ENCODE assay signal across 2 cellular contexts in genomic region chr20:10680571-10680970, GRCh38.
TF ChIP-seq lines count a peak whose summit lies in the region.

No MANE protein-coding gene starts in this region.

TF ChIP-seq in A549, 52 proteins besides CTCF, POLR2A, EP300 and RAD21 (continued from another document):
- TF ChIP-seq MAFK (IDR thresholded peaks at IDR 0.05; ENCODE audit: partially characterized antibody): no peak

TF ChIP-seq in GM23338, 12 proteins besides CTCF, POLR2A, EP300 and RAD21 (continued from another document):
- TF ChIP-seq REST (IDR thresholded peaks at IDR 0.05; ENCODE audit: unreplicated experiment) (no peak), ZNF331 (CRISPR knock-in tag; IDR thresholded peaks at IDR 0.05; ENCODE audit: low read depth) (no peak), JUNB (IDR thresholded peaks at IDR 0.05; ENCODE audit: unreplicated experiment) (no peak)
- TF ChIP-seq, protein P1, sequence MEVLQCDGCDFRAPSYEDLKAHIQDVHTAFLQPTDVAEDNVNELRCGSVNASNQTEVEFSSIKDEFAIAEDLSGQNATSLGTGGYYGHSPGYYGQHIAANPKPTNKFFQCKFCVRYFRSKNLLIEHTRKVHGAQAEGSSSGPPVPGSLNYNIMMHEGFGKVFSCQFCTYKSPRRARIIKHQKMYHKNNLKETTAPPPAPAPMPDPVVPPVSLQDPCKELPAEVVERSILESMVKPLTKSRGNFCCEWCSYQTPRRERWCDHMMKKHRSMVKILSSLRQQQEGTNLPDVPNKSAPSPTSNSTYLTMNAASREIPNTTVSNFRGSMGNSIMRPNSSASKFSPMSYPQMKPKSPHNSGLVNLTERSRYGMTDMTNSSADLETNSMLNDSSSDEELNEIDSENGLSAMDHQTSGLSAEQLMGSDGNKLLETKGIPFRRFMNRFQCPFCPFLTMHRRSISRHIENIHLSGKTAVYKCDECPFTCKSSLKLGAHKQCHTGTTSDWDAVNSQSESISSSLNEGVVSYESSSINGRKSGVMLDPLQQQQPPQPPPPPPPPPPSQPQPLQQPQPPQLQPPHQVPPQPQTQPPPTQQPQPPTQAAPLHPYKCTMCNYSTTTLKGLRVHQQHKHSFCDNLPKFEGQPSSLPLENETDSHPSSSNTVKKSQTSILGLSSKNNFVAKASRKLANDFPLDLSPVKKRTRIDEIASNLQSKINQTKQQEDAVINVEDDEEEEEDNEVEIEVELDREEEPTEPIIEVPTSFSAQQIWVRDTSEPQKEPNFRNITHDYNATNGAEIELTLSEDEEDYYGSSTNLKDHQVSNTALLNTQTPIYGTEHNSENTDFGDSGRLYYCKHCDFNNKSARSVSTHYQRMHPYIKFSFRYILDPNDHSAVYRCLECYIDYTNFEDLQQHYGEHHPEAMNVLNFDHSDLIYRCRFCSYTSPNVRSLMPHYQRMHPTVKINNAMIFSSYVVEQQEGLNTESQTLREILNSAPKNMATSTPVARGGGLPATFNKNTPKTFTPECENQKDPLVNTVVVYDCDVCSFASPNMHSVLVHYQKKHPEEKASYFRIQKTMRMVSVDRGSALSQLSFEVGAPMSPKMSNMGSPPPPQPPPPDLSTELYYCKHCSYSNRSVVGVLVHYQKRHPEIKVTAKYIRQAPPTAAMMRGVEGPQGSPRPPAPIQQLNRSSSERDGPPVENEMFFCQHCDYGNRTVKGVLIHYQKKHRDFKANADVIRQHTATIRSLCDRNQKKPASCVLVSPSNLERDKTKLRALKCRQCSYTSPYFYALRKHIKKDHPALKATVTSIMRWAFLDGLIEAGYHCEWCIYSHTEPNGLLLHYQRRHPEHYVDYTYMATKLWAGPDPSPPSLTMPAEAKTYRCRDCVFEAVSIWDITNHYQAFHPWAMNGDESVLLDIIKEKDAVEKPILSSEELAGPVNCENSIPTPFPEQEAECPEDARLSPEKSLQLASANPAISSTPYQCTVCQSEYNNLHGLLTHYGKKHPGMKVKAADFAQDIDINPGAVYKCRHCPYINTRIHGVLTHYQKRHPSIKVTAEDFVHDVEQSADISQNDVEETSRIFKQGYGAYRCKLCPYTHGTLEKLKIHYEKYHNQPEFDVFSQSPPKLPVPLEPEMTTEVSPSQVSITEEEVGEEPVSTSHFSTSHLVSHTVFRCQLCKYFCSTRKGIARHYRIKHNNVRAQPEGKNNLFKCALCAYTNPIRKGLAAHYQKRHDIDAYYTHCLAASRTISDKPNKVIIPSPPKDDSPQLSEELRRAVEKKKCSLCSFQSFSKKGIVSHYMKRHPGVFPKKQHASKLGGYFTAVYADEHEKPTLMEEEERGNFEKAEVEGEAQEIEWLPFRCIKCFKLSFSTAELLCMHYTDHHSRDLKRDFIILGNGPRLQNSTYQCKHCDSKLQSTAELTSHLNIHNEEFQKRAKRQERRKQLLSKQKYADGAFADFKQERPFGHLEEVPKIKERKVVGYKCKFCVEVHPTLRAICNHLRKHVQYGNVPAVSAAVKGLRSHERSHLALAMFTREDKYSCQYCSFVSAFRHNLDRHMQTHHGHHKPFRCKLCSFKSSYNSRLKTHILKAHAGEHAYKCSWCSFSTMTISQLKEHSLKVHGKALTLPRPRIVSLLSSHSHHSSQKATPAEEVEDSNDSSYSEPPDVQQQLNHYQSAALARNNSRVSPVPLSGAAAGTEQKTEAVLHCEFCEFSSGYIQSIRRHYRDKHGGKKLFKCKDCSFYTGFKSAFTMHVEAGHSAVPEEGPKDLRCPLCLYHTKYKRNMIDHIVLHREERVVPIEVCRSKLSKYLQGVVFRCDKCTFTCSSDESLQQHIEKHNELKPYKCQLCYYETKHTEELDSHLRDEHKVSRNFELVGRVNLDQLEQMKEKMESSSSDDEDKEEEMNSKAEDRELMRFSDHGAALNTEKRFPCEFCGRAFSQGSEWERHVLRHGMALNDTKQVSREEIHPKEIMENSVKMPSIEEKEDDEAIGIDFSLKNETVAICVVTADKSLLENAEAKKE (CRISPR knock-in tag; IDR thresholded peaks at IDR 0.05): no peak
TF ChIP-seq in GM23338: peak in this region for 0.
